Comparison of ENCODE assay signal across 10 cellular contexts in genomic region chr7:43417455-43417854, GRCh38.
"Had no signal": no experiment of that assay in that cellular context is flagged by ENCODE, and none has a peak within 500 bp of the region (broad histone marks: within the 10 kb centered on the region; RNA-seq: fewer than 3 reads in every experiment).

No MANE protein-coding gene starts in this region.

- H3K27ac ChIP-seq: GM23248 had no signal

- ATAC-seq: GM23338, HCT116 had no signal

- H3K4me3 ChIP-seq: GM23248, GM23338, HAP-1 had no signal

- H3K4me3 Mint-ChIP-seq: GM23338, H9, HFFc6 had no signal

- H3K9me3 Mint-ChIP-seq: HFFc6 had no signal

- H3K27ac Mint-ChIP-seq: GM23338, H9, HFFc6 had no signal

- H2AFZ ChIP-seq: GM23248, GM23338 had no signal

- H3K9ac ChIP-seq: GM23248 had no signal

- H3K4me1 Mint-ChIP-seq: GM23338, H9 had no signal

- H3K36me3 ChIP-seq: HAP-1 had no signal

- H3K4me2 ChIP-seq: GM23338 had no signal

- DNase-seq: GM23248, GOT3, H7, H9, HCEC 1CT, HFFc6 had no signal

- H3K9me3 ChIP-seq: HAP-1 had no signal

- H3K4me1 ChIP-seq: HAP-1 had no signal

- FAIRE-seq: H54 had no signal
